ENCODE assay signal across 8 cellular contexts in genomic region chr19:55447421-55448174, GRCh38. TPM values are rescaled to one million over a fixed set of nuclear protein-coding genes. Genes with fewer than 3 reads are reported as not detected.
DNase-seq lines count a peak whose midpoint lies in the region; ATAC-seq, FAIRE-seq and TF ChIP-seq lines count a peak whose summit lies in the region.

No MANE protein-coding gene starts in this region.

- intact Hi-C loops in Right ventricle myocardium superior (cut with DNase I), result no loop called here
- intact Hi-C loops in left ventricle myocardium inferior (cut with micrococcal nuclease), result no loop called here
- intact Hi-C loops in posterior vena cava (cut with DNase I), result no loop called here

- ATAC-seq in Right ventricle myocardium superior (ENCODE audit: poor library complexity), result peak; percentile 55
- ATAC-seq in HG03457 (IDR thresholded peaks at IDR 0.05; ENCODE audit: unreplicated experiment), result no peak

- no peaks in the 10 kb centered on the region for H3K9me3 ChIP-seq in left ventricle myocardium inferior (replicated peaks)

- TF ChIP-seq CTCF in left ventricle myocardium inferior (IDR thresholded peaks at IDR 0.05; ENCODE audit: borderline replicate concordance), result no peak

- no peaks in the 10 kb centered on the region for H3K36me3 ChIP-seq in left ventricle myocardium inferior

- H3K27ac ChIP-seq in left ventricle myocardium inferior (replicated peaks), result no peak overlapping the region

- H3K4me3 ChIP-seq in left ventricle myocardium inferior, result no peak overlapping the region

- H3K27me3 ChIP-seq in left ventricle myocardium inferior (ENCODE audit: low read depth), result peaks cover 74% of the 10 kb centered on the region

- FAIRE-seq in urothelium cell line (lab: Jason Lieb, UNC), result no peak

- no peak for DNase-seq in Right ventricle myocardium superior
- DNase-seq in left ventricle myocardium inferior, result no peak
- peak; percentile 50 for DNase-seq in OCI-M1 (lab: John Stamatoyannopoulos, UW)
- DNase-seq in foreskin melanocyte, result peak; percentile 61
- DNase-seq in urothelium cell line (ENCODE audit: low spot score), result peak; percentile 71
- no peak for DNase-seq in T-helper 1 cell
- DNase-seq in posterior vena cava (ENCODE audit: low spot score), result no peak

- H3K4me1 ChIP-seq in left ventricle myocardium inferior, result peaks cover 13% of the 10 kb centered on the region

RNA-seq across cellular contexts. Expression of gene SHISA7, which starts 4.5 kb away (rescaled TPM):
- total RNA-seq in Right ventricle myocardium superior (not detected), left ventricle myocardium inferior (not detected), posterior vena cava (not detected)

RNA-seq across cellular contexts. Expression of gene ISOC2, which starts 13.8 kb away (rescaled TPM):
- total RNA-seq in Right ventricle myocardium superior (48.9 TPM), left ventricle myocardium inferior (52.6 TPM), posterior vena cava (10 to 100 TPM; 23.1 to 25.1 TPM)

RNA-seq across cellular contexts. Expression of gene C19orf85, which starts 17.0 kb away (rescaled TPM):
- total RNA-seq in Right ventricle myocardium superior (not detected), left ventricle myocardium inferior (not detected), posterior vena cava (not detected)

RNA-seq across cellular contexts. Expression of gene ZNF628, which starts 28.8 kb away (rescaled TPM):
- total RNA-seq in Right ventricle myocardium superior (4.7 TPM), left ventricle myocardium inferior (5.4 TPM), posterior vena cava (1 to 10 TPM; 5.7 to 7.9 TPM)

RNA-seq across cellular contexts. Expression of gene NAT14, which starts 37.4 kb away (rescaled TPM):
- total RNA-seq in Right ventricle myocardium superior (2.9 TPM), left ventricle myocardium inferior (5.2 TPM), posterior vena cava (10 to 100 TPM; 15.8 to 16.3 TPM)

Comparison
In these comparisons a context has a peak if more than half of its experiments do, and no peak if none do; other contexts are left out.
1. DNase-seq: peak in OCI-M1 (single experiment), foreskin melanocyte (single experiment) and urothelium cell line (single experiment); none in Right ventricle myocardium superior (single experiment), left ventricle myocardium inferior (single experiment), T-helper 1 cell (0 of 5) and posterior vena cava (single experiment).